Comparison of ENCODE assay signal across 18 cellular contexts in the genomic region with DNA sequence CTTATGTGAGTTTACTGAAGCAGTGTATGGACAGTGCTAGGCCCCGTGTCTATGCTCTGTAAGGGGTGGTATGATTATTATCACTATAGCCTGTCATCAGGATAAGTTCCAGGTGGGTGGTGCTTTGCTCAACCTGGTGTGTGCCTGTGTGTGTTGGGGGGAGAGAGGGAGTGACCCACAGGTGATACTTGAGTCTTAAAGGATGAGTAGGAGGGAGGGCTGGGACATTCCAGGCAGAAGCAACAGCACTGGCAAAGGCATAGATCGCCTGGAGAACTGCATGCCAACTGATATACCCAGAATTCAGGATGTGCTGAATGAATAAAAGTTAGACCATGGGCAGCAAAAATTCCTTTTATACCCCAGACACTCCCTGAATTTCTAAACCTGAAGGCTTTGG. TPM values are rescaled to one million over a fixed set of nuclear protein-coding genes. Genes with fewer than 3 reads are reported as not detected.
DNase-seq lines count a peak whose midpoint lies in the region; ATAC-seq and TF ChIP-seq lines count a peak whose summit lies in the region.
"Had no signal": no experiment of that assay in that cellular context is flagged by ENCODE, and none has a peak within 500 bp of the region (broad histone marks: within the 10 kb centered on the region; RNA-seq: fewer than 3 reads in every experiment).

No MANE protein-coding gene starts in this region.

- DNase-seq in RWPE2 (ENCODE audit: low spot score) (no peak), foreskin keratinocyte (no peak), progenitor cell of endocrine pancreas (ENCODE audit: low spot score, unreplicated experiment) (no peak), cortex of kidney (lab: John Stamatoyannopoulos, UW) (no peak), mesothelial cell of epicardium (ENCODE audit: low spot score in 2 of 2, unreplicated experiment in 2 of 2) (no peak)
- DNase-seq: ACHN; Calu3; CD4-positive, CD25-positive, alpha-beta regulatory T cell; DMS 273 treated with DMSO at 0.1 percent for 48 hours; GOT3; H9; HFFc6 had no signal

- no peak overlapping the region for H3K27ac ChIP-seq in HEK293 (ENCODE audit: extremely low read depth, low read depth, low read length)
- peak overlapping the region; percentile 89 for H3K27ac ChIP-seq in RWPE2 (ENCODE audit: poor library complexity, severe bottlenecking)
- no peak overlapping the region for H3K27ac ChIP-seq in foreskin keratinocyte
- H3K27ac ChIP-seq: BLaER1 treated with 17β-estradiol and CSF1 and Interleukin-3, amounts not matched to agents 10 nM and 100 nM had no signal

- H3K27ac Mint-ChIP-seq in progenitor cell of endocrine pancreas: peak overlapping the region; percentile 54
- H3K27ac Mint-ChIP-seq in mesothelial cell of epicardium: no peak overlapping the region
- H3K27ac Mint-ChIP-seq: HFFc6 had no signal

- CTCF ChIA-PET in HEK293 (lab: Yijun Ruan, JAX): interaction anchor here (0.6 kb wide), 1 partner anchor 100 kb away, joined by 3 read pairs; no protein-coding TSS in a partner anchor

- peaks cover 20% of the 10 kb centered on the region for H3K4me1 Mint-ChIP-seq in progenitor cell of endocrine pancreas (ENCODE audit: low read depth)
- peaks cover 14% of the 10 kb centered on the region for H3K4me1 Mint-ChIP-seq in mesothelial cell of epicardium

- no peak overlapping the region for H3K4me3 Mint-ChIP-seq in progenitor cell of endocrine pancreas (ENCODE audit: low read depth)
- no peak overlapping the region for H3K4me3 Mint-ChIP-seq in mesothelial cell of epicardium
- H3K4me3 Mint-ChIP-seq: CD4-positive, CD25-positive, alpha-beta regulatory T cell; H9; HFFc6 had no signal

- H3K27me3 Mint-ChIP-seq in progenitor cell of endocrine pancreas (no peaks in the 10 kb centered on the region), mesothelial cell of epicardium (ENCODE audit: low read depth) (peaks cover 3% of the 10 kb centered on the region)

- H3K27me3 ChIP-seq in RWPE2 (ENCODE audit: insufficient read depth, poor library complexity, severe bottlenecking): no peaks in the 10 kb centered on the region
- H3K27me3 ChIP-seq in foreskin keratinocyte: no peaks in the 10 kb centered on the region

- no peaks in the 10 kb centered on the region for H3K9me3 Mint-ChIP-seq in progenitor cell of endocrine pancreas (ENCODE audit: low read depth)
- H3K9me3 Mint-ChIP-seq in mesothelial cell of epicardium: no peaks in the 10 kb centered on the region
- H3K9me3 Mint-ChIP-seq: H9 had no signal

- H3K4me1 ChIP-seq in HEK293 (ENCODE audit: control insufficient read depth, insufficient read depth, low read length): peaks cover 10% of the 10 kb centered on the region; the same call in 1 of the 2 replicates
- H3K4me1 ChIP-seq in RWPE2 (ENCODE audit: insufficient read depth, poor library complexity, severe bottlenecking): peaks cover 27% of the 10 kb centered on the region
- peaks cover 5% of the 10 kb centered on the region for H3K4me1 ChIP-seq in foreskin keratinocyte

- H3K9me3 ChIP-seq in HEK293 (ENCODE audit: control insufficient read depth, insufficient read depth, low read depth, low read length): no peaks in the 10 kb centered on the region
- H3K9me3 ChIP-seq in RWPE2 (ENCODE audit: severe bottlenecking): no peaks in the 10 kb centered on the region
- H3K9me3 ChIP-seq: BLaER1 treated with 17β-estradiol and CSF1 and Interleukin-3, amounts not matched to agents 10 nM and 100 nM had no signal

- peaks cover 0 to 5% of the 10 kb centered on the region in 2 experiments; a peak in 2 of 3 replicates for H3K36me3 ChIP-seq in HEK293 (ENCODE audit: control insufficient read depth in 2 of 2, insufficient read depth in 1 of 2, low read length in 2 of 2)
- peaks cover 35% of the 10 kb centered on the region for H3K36me3 ChIP-seq in RWPE2 (ENCODE audit: low read depth)
- H3K36me3 ChIP-seq: BLaER1 treated with 17β-estradiol and CSF1 and Interleukin-3, amounts not matched to agents 10 nM and 100 nM had no signal

- POLR2A ChIA-PET in HEK293 (lab: Yijun Ruan, JAX): no interaction called here

- peak; percentile 38; the same call in 2 of the 3 replicates for ATAC-seq in RWPE2 (ENCODE audit: low read depth)
- ATAC-seq in foreskin keratinocyte: peak; percentile 14
- ATAC-seq in GM19035 (IDR thresholded peaks at IDR 0.05; ENCODE audit: unreplicated experiment): no peak

- H3K4me3 ChIP-seq in HEK293 (ENCODE audit: low read depth, low read length) (no peak overlapping the region), RWPE2 (ENCODE audit: severe bottlenecking) (no peak overlapping the region)
- H3K4me3 ChIP-seq: BLaER1 treated with 17β-estradiol and CSF1 and Interleukin-3, amounts not matched to agents 10 nM and 100 nM had no signal

- TF ChIP-seq CTCF in HEK293 (tag by site-specific recombination; IDR thresholded peaks at IDR 0.05) (no peak), RWPE2 (IDR thresholded peaks at IDR 0.05; ENCODE audit: poor library complexity, severe bottlenecking) (no peak), foreskin keratinocyte (conservative IDR thresholded peaks at IDR 0.05) (no peak), progenitor cell of endocrine pancreas (IDR thresholded peaks at IDR 0.05; ENCODE audit: unreplicated experiment) (no peak), mesothelial cell of epicardium (IDR thresholded peaks at IDR 0.05; ENCODE audit: unreplicated experiment) (no peak)

- H3K36me3 Mint-ChIP-seq in progenitor cell of endocrine pancreas (ENCODE audit: insufficient read depth) (peaks cover 12% of the 10 kb centered on the region), mesothelial cell of epicardium (no peaks in the 10 kb centered on the region)
- H3K36me3 Mint-ChIP-seq: CD4-positive, CD25-positive, alpha-beta regulatory T cell had no signal

TF ChIP-seq in HEK293, 187 proteins besides CTCF, POLR2A, EP300 and RAD21:
- TF ChIP-seq ZBTB17 (tag by site-specific recombination; IDR thresholded peaks at IDR 0.05): peak; percentile 66
- no peak for TF ChIP-seq ZNF585B (tag by site-specific recombination; IDR thresholded peaks at IDR 0.05)
- TF ChIP-seq ZNF169 (tag by site-specific recombination; IDR thresholded peaks at IDR 0.05): no peak
- no peak for TF ChIP-seq WT1 (tag by site-specific recombination; IDR thresholded peaks at IDR 0.05)

RNA-seq across cellular contexts. Expression of gene KIAA1671, which starts 4.5 kb away (rescaled TPM):
- 22.6 and 26.2 TPM in 2 replicates for total RNA-seq in foreskin keratinocyte
- polyA plus RNA-seq in foreskin keratinocyte: 4.7 and 6.6 TPM in 2 replicates
- total RNA-seq in progenitor cell of endocrine pancreas: 57.1 and 62.1 TPM in 2 replicates
- total RNA-seq in mesothelial cell of epicardium: 21.8 to 22.4 TPM (median 22.0 TPM) in 3 replicates

RNA-seq across cellular contexts. Expression of gene LHFPL7, which starts 10.5 kb away (rescaled TPM):
- total RNA-seq in foreskin keratinocyte (not detected in 2 replicates), progenitor cell of endocrine pancreas (not detected in 2 replicates), mesothelial cell of epicardium (not detected in 3 replicates)
- polyA plus RNA-seq in foreskin keratinocyte: not detected in 2 replicates
- total RNA-seq: A172; Calu3; CD4-positive, CD25-positive, alpha-beta regulatory T cell; Daoy; H9; HFFc6; HT1080 had no signal
- polyA plus RNA-seq: CD4-positive, CD25-positive, alpha-beta regulatory T cell had no signal
